ENCODE assay signal across 9 cellular contexts in the genomic region with DNA sequence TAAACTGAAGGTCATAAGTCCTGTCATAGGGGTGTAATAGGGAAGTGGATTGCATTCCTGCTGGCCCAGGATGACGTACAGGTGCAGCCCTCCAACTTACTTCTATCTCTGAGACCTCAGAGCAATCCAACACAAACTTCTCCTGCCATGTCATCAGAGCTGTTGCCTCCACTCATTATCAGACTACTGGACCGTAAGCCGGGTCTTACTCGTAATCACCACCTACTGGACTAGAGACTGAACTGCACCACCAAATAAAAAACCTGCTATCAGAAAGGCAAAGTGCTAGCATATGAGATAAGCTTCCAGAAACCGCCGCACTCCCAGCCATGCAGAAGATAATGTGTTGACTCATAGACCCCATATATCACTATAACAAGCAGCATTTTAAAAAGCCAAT.
DNase-seq lines count a peak whose midpoint lies in the region; ATAC-seq and TF ChIP-seq lines count a peak whose summit lies in the region.
"Had no signal": no experiment of that assay in that cellular context is flagged by ENCODE, and none has a peak within 500 bp of the region (broad histone marks: within the 10 kb centered on the region; RNA-seq: fewer than 3 reads in every experiment).

No MANE protein-coding gene starts in this region.

- peak; percentile 90 for ATAC-seq in HG02610 (IDR thresholded peaks at IDR 0.05; ENCODE audit: unreplicated experiment)

- DNase-seq in AML-193 (lab: John Stamatoyannopoulos, UW) (peak; percentile 11 to 21), SJCRH30 (peak; percentile 13 to 39), hepatocyte (ENCODE audit: low spot score) (peak; percentile 43), coronary artery (ENCODE audit: low spot score) (no peak), SW480 (ENCODE audit: low spot score) (no peak)
- DNase-seq in stimulated activated CD4-positive, alpha-beta T cell treated with anti-CD3 and anti-CD28 coated beads, Interleukin-1b, Interleukin-23, amount 100 ng/mL, for 48 hours = no peak
- no peak for DNase-seq in activated CD8-positive, alpha-beta memory T cell treated with anti-CD3 and anti-CD28 coated beads for 24 hours
- DNase-seq: amygdala had no signal

- 25% methylated on average over 6 of the region's 6 CpGs for WGBS in hepatocyte (ENCODE audit: low lambda C conversion rate, missing lambda C conversion rate)

- no peaks in the 10 kb centered on the region for H3K4me1 ChIP-seq in SJCRH30
- no peaks in the 10 kb centered on the region for H3K4me1 ChIP-seq in hepatocyte (ENCODE audit: insufficient read depth)

- no peaks in the 10 kb centered on the region for H3K9me3 ChIP-seq in SJCRH30 (replicated peaks)
- no peaks in the 10 kb centered on the region for H3K9me3 ChIP-seq in hepatocyte (ENCODE audit: low read depth)

- H3K36me3 ChIP-seq in SJCRH30 = no peaks in the 10 kb centered on the region
- H3K36me3 ChIP-seq in hepatocyte (replicated peaks; ENCODE audit: insufficient read depth, low read depth) = no peaks in the 10 kb centered on the region

- H3K27ac ChIP-seq in SJCRH30 (no peak overlapping the region), hepatocyte (no peak overlapping the region), coronary artery (no peak overlapping the region)

- no peaks in the 10 kb centered on the region for H3K79me2 ChIP-seq in hepatocyte

- H3K27me3 ChIP-seq in SJCRH30 (no peaks in the 10 kb centered on the region), hepatocyte (no peaks in the 10 kb centered on the region)

- H3K4me3 ChIP-seq in SJCRH30 = no peak overlapping the region
- H3K4me3 ChIP-seq in hepatocyte = no peak overlapping the region
- no peak overlapping the region for H3K4me3 ChIP-seq in coronary artery

- TF ChIP-seq CTCF in hepatocyte (IDR thresholded peaks at IDR 0.05; ENCODE audit: poor library complexity) (peak; percentile 36), coronary artery (IDR thresholded peaks at IDR 0.05) (no peak)

- no peak overlapping the region for H2AFZ ChIP-seq in hepatocyte

- H3K9me2 ChIP-seq in hepatocyte (replicated peaks; ENCODE audit: insufficient read depth) = no peaks in the 10 kb centered on the region

- H3K4me2 ChIP-seq in hepatocyte = no peak overlapping the region

- no peaks in the 10 kb centered on the region for H4K20me1 ChIP-seq in hepatocyte (ENCODE audit: insufficient read depth, poor library complexity, severe bottlenecking)

Comparison
In these comparisons a context has a peak if more than half of its experiments do, and no peak if none do; other contexts are left out.
1. DNase-seq: peak in AML-193 (2 of 2), SJCRH30 (2 of 2) and hepatocyte (single experiment); none in coronary artery (single experiment), SW480 (single experiment), stimulated activated CD4-positive, alpha-beta T cell treated with anti-CD3 and anti-CD28 coated beads, Interleukin-1b, Interleukin-23, amount 100 ng/mL, for 48 hours (single experiment) and activated CD8-positive, alpha-beta memory T cell treated with anti-CD3 and anti-CD28 coated beads for 24 hours (single experiment).